In the genomic region with DNA sequence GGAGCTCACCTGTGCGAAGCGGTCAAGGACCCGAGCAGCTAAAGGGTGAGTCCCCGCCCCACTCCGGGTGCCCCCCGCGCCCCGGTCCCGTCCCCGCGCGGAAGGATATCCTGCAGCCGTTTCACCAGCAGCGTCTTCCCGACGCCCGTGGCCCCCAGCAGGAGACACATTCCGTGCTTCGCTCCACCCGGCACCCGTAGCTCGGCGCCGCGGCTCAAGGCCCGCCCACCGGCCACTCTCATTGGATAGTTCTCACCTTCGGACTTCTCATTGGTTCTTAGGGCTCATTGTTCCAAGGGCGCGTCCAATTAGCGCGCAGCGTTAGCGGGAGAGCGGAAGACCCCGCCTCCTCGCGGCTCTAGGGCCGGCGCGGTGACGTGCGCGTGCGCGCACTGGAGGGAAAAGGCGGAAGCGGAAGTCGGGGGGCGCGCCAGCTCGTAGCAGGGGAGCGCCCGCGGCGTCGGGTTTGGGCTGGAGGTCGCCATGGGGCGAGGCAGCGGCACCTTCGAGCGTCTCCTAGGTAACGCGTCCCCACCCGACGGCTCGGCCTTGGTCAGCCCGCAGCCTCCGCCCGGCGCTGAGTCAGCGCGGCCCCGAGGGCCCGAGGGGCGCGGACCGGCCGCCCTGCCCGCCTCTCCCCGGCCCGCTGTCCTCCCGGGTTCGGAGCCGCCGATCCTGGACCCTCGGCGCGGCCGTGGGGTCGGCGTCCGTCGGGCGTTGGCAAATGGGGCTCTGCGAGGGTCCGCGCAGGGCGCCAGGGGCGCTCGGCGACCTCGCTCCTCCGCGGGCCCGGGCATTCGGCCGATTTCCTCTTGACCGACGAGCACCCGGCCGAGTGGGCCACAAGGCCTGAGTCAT, we compare ENCODE assay signal across 1 cellular context.
TF ChIP-seq lines count a peak whose summit lies in the region.

A gene with protein sequence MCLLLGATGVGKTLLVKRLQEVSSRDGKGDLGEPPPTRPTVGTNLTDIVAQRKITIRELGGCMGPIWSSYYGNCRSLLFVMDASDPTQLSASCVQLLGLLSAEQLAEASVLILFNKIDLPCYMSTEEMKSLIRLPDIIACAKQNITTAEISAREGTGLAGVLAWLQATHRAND (minus strand): TSS at position 214 of the 858 bp plus-strand sequence. CDS start 44 bp downstream, at position 170.
A gene with protein sequence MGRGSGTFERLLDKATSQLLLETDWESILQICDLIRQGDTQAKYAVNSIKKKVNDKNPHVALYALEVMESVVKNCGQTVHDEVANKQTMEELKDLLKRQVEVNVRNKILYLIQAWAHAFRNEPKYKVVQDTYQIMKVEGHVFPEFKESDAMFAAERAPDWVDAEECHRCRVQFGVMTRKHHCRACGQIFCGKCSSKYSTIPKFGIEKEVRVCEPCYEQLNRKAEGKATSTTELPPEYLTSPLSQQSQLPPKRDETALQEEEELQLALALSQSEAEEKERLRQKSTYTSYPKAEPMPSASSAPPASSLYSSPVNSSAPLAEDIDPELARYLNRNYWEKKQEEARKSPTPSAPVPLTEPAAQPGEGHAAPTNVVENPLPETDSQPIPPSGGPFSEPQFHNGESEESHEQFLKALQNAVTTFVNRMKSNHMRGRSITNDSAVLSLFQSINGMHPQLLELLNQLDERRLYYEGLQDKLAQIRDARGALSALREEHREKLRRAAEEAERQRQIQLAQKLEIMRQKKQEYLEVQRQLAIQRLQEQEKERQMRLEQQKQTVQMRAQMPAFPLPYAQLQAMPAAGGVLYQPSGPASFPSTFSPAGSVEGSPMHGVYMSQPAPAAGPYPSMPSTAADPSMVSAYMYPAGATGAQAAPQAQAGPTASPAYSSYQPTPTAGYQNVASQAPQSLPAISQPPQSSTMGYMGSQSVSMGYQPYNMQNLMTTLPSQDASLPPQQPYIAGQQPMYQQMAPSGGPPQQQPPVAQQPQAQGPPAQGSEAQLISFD (plus strand): TSS at position 428 of the 858 bp plus-strand sequence. CDS start 56 bp downstream, at position 484.

TF ChIP-seq in HepG2, 621 proteins besides CTCF, POLR2A, EP300 and RAD21 (continued from another document and continues in another):
- TF ChIP-seq ZNF766 (CRISPR knock-in tag; IDR thresholded peaks at IDR 0.05; ENCODE audit: borderline replicate concordance) (no peak), STAG1 (CRISPR knock-in tag; IDR thresholded peaks at IDR 0.05) (no peak), HOXD1 (CRISPR knock-in tag; IDR thresholded peaks at IDR 0.05) (peak; percentile 60; the same call in 1 of the 2 replicates), ZNF317 (CRISPR knock-in tag; IDR thresholded peaks at IDR 0.05) (peak; percentile 51; the same call in 1 of the 2 replicates), TEAD3 (CRISPR knock-in tag; optimal IDR thresholded peaks at IDR 0.05; ENCODE audit: borderline replicate concordance) (peak; percentile 98), ZNF260 (CRISPR knock-in tag; IDR thresholded peaks at IDR 0.05; ENCODE audit: borderline replicate concordance, low read depth) (no peak), ZFP36 (IDR thresholded peaks at IDR 0.05; ENCODE audit: borderline replicate concordance, low read depth, low read length, partially characterized antibody) (no peak), BRCA1 (CRISPR knock-in tag; IDR thresholded peaks at IDR 0.05) (no peak), ZNF629 (CRISPR knock-in tag; conservative IDR thresholded peaks at IDR 0.05) (0 out of 2 replicates have a peak, but pooled peaks have one; percentile 8), ZNF850 (CRISPR knock-in tag; conservative IDR thresholded peaks at IDR 0.05) (no peak), RARG (CRISPR knock-in tag; IDR thresholded peaks at IDR 0.05; ENCODE audit: low read depth) (0 out of 2 replicates have a peak, but pooled peaks have one; percentile 80), FOXA1 (IDR thresholded peaks at IDR 0.05) (no peak), FOXA1 (CRISPR knock-in tag; IDR thresholded peaks at IDR 0.05) (0 out of 2 replicates have a peak, but pooled peaks have one; percentile 11), ZNF326 (CRISPR knock-in tag; IDR thresholded peaks at IDR 0.05; ENCODE audit: borderline replicate concordance) (no peak), JDP2 (CRISPR knock-in tag; IDR thresholded peaks at IDR 0.05; ENCODE audit: borderline replicate concordance) (no peak; the same call in 1 of the 2 replicates), ZNF776 (CRISPR knock-in tag; IDR thresholded peaks at IDR 0.05) (no peak), ZNF432 (CRISPR knock-in tag; IDR thresholded peaks at IDR 0.05; ENCODE audit: borderline replicate concordance) (no peak), KDM6A (CRISPR knock-in tag; IDR thresholded peaks at IDR 0.05; ENCODE audit: low read depth) (no peak), REXO4 (CRISPR knock-in tag; IDR thresholded peaks at IDR 0.05; ENCODE audit: borderline replicate concordance) (no peak)
- TF ChIP-seq, protein P1, sequence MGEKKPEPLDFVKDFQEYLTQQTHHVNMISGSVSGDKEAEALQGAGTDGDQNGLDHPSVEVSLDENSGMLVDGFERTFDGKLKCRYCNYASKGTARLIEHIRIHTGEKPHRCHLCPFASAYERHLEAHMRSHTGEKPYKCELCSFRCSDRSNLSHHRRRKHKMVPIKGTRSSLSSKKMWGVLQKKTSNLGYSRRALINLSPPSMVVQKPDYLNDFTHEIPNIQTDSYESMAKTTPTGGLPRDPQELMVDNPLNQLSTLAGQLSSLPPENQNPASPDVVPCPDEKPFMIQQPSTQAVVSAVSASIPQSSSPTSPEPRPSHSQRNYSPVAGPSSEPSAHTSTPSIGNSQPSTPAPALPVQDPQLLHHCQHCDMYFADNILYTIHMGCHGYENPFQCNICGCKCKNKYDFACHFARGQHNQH (CRISPR knock-in tag; IDR thresholded peaks at IDR 0.05): peak; percentile 30; the same call in 1 of the 2 replicates
- TF ChIP-seq, protein P2, sequence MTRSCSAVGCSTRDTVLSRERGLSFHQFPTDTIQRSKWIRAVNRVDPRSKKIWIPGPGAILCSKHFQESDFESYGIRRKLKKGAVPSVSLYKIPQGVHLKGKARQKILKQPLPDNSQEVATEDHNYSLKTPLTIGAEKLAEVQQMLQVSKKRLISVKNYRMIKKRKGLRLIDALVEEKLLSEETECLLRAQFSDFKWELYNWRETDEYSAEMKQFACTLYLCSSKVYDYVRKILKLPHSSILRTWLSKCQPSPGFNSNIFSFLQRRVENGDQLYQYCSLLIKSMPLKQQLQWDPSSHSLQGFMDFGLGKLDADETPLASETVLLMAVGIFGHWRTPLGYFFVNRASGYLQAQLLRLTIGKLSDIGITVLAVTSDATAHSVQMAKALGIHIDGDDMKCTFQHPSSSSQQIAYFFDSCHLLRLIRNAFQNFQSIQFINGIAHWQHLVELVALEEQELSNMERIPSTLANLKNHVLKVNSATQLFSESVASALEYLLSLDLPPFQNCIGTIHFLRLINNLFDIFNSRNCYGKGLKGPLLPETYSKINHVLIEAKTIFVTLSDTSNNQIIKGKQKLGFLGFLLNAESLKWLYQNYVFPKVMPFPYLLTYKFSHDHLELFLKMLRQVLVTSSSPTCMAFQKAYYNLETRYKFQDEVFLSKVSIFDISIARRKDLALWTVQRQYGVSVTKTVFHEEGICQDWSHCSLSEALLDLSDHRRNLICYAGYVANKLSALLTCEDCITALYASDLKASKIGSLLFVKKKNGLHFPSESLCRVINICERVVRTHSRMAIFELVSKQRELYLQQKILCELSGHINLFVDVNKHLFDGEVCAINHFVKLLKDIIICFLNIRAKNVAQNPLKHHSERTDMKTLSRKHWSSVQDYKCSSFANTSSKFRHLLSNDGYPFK (CRISPR knock-in tag; IDR thresholded peaks at IDR 0.05; ENCODE audit: borderline replicate concordance): peak; percentile 35; the same call in 1 of the 2 replicates
- TF ChIP-seq, protein P3, sequence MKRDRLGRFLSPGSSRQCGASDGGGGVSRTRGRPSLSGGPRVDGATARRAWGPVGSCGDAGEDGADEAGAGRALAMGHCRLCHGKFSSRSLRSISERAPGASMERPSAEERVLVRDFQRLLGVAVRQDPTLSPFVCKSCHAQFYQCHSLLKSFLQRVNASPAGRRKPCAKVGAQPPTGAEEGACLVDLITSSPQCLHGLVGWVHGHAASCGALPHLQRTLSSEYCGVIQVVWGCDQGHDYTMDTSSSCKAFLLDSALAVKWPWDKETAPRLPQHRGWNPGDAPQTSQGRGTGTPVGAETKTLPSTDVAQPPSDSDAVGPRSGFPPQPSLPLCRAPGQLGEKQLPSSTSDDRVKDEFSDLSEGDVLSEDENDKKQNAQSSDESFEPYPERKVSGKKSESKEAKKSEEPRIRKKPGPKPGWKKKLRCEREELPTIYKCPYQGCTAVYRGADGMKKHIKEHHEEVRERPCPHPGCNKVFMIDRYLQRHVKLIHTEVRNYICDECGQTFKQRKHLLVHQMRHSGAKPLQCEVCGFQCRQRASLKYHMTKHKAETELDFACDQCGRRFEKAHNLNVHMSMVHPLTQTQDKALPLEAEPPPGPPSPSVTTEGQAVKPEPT (CRISPR knock-in tag; IDR thresholded peaks at IDR 0.05; ENCODE audit: low read depth): no peak
- TF ChIP-seq, protein P4, sequence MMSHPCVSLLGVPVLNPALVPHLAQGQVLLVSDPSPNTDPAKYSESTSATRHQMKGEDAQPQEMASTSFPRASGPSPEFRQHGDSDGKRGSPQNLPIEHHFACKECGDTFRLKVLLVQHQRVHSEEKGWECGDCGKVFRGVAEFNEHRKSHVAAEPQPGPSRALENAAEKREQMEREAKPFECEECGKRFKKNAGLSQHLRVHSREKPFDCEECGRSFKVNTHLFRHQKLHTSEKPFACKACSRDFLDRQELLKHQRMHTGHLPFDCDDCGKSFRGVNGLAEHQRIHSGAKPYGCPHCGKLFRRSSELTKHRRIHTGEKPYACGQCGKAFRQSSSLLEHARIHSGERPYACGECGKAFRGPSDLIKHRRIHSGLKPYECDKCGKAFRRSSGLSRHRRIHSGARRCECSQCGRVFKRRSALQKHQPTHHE (CRISPR knock-in tag; IDR thresholded peaks at IDR 0.05; ENCODE audit: borderline replicate concordance): peak; percentile 63; the same call in 1 of the 2 replicates
- TF ChIP-seq, protein P5, sequence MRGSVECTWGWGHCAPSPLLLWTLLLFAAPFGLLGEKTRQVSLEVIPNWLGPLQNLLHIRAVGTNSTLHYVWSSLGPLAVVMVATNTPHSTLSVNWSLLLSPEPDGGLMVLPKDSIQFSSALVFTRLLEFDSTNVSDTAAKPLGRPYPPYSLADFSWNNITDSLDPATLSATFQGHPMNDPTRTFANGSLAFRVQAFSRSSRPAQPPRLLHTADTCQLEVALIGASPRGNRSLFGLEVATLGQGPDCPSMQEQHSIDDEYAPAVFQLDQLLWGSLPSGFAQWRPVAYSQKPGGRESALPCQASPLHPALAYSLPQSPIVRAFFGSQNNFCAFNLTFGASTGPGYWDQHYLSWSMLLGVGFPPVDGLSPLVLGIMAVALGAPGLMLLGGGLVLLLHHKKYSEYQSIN (CRISPR knock-in tag; IDR thresholded peaks at IDR 0.05; ENCODE audit: borderline replicate concordance): no peak
- TF ChIP-seq, protein P6, sequence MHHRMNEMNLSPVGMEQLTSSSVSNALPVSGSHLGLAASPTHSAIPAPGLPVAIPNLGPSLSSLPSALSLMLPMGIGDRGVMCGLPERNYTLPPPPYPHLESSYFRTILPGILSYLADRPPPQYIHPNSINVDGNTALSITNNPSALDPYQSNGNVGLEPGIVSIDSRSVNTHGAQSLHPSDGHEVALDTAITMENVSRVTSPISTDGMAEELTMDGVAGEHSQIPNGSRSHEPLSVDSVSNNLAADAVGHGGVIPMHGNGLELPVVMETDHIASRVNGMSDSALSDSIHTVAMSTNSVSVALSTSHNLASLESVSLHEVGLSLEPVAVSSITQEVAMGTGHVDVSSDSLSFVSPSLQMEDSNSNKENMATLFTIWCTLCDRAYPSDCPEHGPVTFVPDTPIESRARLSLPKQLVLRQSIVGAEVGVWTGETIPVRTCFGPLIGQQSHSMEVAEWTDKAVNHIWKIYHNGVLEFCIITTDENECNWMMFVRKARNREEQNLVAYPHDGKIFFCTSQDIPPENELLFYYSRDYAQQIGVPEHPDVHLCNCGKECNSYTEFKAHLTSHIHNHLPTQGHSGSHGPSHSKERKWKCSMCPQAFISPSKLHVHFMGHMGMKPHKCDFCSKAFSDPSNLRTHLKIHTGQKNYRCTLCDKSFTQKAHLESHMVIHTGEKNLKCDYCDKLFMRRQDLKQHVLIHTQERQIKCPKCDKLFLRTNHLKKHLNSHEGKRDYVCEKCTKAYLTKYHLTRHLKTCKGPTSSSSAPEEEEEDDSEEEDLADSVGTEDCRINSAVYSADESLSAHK (CRISPR knock-in tag; IDR thresholded peaks at IDR 0.05; ENCODE audit: borderline replicate concordance): no peak
- TF ChIP-seq, protein P7, sequence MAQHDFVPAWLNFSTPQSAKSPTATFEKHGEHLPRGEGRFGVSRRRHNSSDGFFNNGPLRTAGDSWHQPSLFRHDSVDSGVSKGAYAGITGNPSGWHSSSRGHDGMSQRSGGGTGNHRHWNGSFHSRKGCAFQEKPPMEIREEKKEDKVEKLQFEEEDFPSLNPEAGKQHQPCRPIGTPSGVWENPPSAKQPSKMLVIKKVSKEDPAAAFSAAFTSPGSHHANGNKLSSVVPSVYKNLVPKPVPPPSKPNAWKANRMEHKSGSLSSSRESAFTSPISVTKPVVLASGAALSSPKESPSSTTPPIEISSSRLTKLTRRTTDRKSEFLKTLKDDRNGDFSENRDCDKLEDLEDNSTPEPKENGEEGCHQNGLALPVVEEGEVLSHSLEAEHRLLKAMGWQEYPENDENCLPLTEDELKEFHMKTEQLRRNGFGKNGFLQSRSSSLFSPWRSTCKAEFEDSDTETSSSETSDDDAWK (CRISPR knock-in tag; IDR thresholded peaks at IDR 0.05): no peak
- TF ChIP-seq, protein P8, sequence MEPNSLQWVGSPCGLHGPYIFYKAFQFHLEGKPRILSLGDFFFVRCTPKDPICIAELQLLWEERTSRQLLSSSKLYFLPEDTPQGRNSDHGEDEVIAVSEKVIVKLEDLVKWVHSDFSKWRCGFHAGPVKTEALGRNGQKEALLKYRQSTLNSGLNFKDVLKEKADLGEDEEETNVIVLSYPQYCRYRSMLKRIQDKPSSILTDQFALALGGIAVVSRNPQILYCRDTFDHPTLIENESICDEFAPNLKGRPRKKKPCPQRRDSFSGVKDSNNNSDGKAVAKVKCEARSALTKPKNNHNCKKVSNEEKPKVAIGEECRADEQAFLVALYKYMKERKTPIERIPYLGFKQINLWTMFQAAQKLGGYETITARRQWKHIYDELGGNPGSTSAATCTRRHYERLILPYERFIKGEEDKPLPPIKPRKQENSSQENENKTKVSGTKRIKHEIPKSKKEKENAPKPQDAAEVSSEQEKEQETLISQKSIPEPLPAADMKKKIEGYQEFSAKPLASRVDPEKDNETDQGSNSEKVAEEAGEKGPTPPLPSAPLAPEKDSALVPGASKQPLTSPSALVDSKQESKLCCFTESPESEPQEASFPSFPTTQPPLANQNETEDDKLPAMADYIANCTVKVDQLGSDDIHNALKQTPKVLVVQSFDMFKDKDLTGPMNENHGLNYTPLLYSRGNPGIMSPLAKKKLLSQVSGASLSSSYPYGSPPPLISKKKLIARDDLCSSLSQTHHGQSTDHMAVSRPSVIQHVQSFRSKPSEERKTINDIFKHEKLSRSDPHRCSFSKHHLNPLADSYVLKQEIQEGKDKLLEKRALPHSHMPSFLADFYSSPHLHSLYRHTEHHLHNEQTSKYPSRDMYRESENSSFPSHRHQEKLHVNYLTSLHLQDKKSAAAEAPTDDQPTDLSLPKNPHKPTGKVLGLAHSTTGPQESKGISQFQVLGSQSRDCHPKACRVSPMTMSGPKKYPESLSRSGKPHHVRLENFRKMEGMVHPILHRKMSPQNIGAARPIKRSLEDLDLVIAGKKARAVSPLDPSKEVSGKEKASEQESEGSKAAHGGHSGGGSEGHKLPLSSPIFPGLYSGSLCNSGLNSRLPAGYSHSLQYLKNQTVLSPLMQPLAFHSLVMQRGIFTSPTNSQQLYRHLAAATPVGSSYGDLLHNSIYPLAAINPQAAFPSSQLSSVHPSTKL (CRISPR knock-in tag; IDR thresholded peaks at IDR 0.05): no peak; the same call in 1 of the 2 replicates
